Comparison of ENCODE assay signal across 17 cellular contexts in the genomic region with DNA sequence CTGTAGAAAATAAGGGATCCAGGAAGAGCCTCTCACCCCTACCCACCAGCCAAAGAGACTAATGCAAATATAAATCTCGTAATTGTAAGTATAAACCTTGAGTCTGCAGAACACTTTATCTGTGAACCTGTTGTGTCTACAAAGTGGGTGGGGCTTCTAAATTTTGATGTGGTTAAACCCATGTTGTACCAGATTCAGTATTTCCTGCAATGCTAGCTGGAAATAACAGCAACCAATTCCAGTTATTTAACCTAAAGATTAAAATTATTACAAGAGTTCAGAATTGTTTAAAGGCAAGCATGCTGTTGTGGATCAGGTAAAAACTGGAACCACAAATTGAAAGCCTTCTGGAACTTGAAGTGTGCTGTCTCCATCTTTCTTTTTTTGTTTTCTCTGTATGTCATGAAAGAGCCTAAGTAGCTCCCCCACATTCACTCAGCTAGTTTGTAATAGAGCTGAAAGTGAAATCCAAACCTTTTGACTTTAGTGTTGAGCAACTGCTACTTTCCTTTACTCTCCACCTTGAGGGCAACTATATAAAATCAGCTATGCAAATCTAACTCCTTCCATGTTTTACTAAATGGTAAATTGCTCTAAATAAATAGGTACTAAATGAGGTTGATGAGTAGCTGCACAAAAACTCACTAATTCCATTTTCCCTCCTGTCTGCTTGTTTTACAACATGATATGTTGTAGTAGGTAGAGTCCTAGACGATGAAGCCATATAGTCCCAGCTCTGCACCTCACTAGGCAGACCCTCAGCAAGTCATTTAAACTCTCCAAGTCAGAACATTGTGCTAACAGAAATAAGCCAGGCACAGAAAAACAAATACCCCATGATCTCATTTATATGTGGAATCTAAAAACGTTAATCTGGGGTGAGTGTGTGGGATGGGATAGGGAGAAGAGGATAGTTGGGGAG. TPM values are rescaled to one million over a fixed set of nuclear protein-coding genes. Genes with fewer than 3 reads are reported as not detected.
A peak's percentile ranks its signal among the peaks of the same experiment; 100 is the strongest.
DNase-seq lines count a peak whose midpoint lies in the region; ATAC-seq and TF ChIP-seq lines count a peak whose summit lies in the region.
"Had no signal": no experiment of that assay in that cellular context is flagged by ENCODE, and none has a peak within 500 bp of the region (broad histone marks: within the 10 kb centered on the region; RNA-seq: fewer than 3 reads in every experiment).

No MANE protein-coding gene starts in this region.

- peak; percentile 60 for ATAC-seq in GM18517 (IDR thresholded peaks at IDR 0.05; ENCODE audit: unreplicated experiment)
- ATAC-seq in GM21723 (IDR thresholded peaks at IDR 0.05; ENCODE audit: unreplicated experiment) = no peak
- ATAC-seq: foreskin keratinocyte, psoas muscle had no signal

- H3K9ac ChIP-seq in KMS-11 = no peak overlapping the region

- peak overlapping the region; percentile 7; the same call in 1 of the 2 replicates for H3K4me2 ChIP-seq in KMS-11

- peaks cover 3% of the 10 kb centered on the region for H3K4me1 Mint-ChIP-seq in osteocyte (ENCODE audit: unreplicated experiment)

- H4K20me1 ChIP-seq in KMS-11 (ENCODE audit: insufficient read depth) = no peaks in the 10 kb centered on the region

- DNase-seq in CD1c-positive myeloid dendritic cell (ENCODE audit: extremely low spot score) (peak; percentile 8), amygdala (lab: John Stamatoyannopoulos, UW) (no peak), cerebellar cortex (ENCODE audit: low spot score) (no peak), osteocyte (ENCODE audit: extremely low spot score, unreplicated experiment) (no peak)
- peak; percentile 75 for DNase-seq in central memory CD4-positive, alpha-beta T cell
- DNase-seq: activated CD4-positive, alpha-beta T cell treated with anti-CD3 and anti-CD28 coated beads, Interleukin-2, amount 50 U/mL, for 48 hours; BE2C; foreskin keratinocyte; immature natural killer cell; midbrain; NCI-H2227 treated with DMSO at 0.1 percent for 48 hours; Peyer's patch; psoas muscle; stimulated activated CD4-positive, alpha-beta T cell treated with anti-CD3 and anti-CD28 coated beads, Interleukin-1b, Interleukin-23, amount 100 ng/mL, for 48 hours had no signal

- H3K36me3 ChIP-seq in KMS-11 (ENCODE audit: insufficient read depth) = no peaks in the 10 kb centered on the region
- H3K36me3 ChIP-seq: BE2C, Peyer's patch had no signal

- H3K36me3 Mint-ChIP-seq in osteocyte (ENCODE audit: unreplicated experiment) = no peaks in the 10 kb centered on the region
- H3K36me3 Mint-ChIP-seq: immature natural killer cell had no signal

- no peaks in the 10 kb centered on the region for H3K9me3 Mint-ChIP-seq in osteocyte (ENCODE audit: unreplicated experiment)

- H3K79me2 ChIP-seq in KMS-11 (ENCODE audit: insufficient read depth, low read depth) = no peaks in the 10 kb centered on the region

- no peaks in the 10 kb centered on the region for H3K27me3 ChIP-seq in KMS-11 (ENCODE audit: insufficient read depth, low read depth)
- H3K27me3 ChIP-seq: BE2C, Peyer's patch had no signal

- H3K4me1 ChIP-seq in KMS-11 (ENCODE audit: low read depth, poor library complexity, severe bottlenecking) = peaks cover 14% of the 10 kb centered on the region
- H3K4me1 ChIP-seq: foreskin keratinocyte, Peyer's patch, psoas muscle had no signal

- no peaks in the 10 kb centered on the region for H3K27me3 Mint-ChIP-seq in osteocyte (ENCODE audit: unreplicated experiment)

- TF ChIP-seq CTCF in KMS-11 (conservative IDR thresholded peaks at IDR 0.05; ENCODE audit: low read depth, low read length) (no peak), osteocyte (IDR thresholded peaks at IDR 0.05) (no peak)

- H2AFZ ChIP-seq in KMS-11 (ENCODE audit: low read depth) = no peak overlapping the region

- no peak overlapping the region for H3K4me3 ChIP-seq in KMS-11 (IDR thresholded peaks at IDR 0.05; ENCODE audit: insufficient read depth, low read depth, low read length)
- H3K4me3 ChIP-seq: psoas muscle had no signal

- H3K4me3 Mint-ChIP-seq in osteocyte (ENCODE audit: unreplicated experiment) = no peak overlapping the region

- no peak overlapping the region for H3K27ac Mint-ChIP-seq in osteocyte (ENCODE audit: unreplicated experiment)

- H3K27ac ChIP-seq in KMS-11 = no peak overlapping the region
- H3K27ac ChIP-seq: foreskin keratinocyte, psoas muscle had no signal

RNA-seq across cellular contexts. Expression of a gene that starts 17.9 kb away (rescaled TPM):
- not detected in 2 replicates for total RNA-seq in osteocyte
- total RNA-seq: foreskin keratinocyte had no signal

Comparison
In these comparisons a context has a peak if more than half of its experiments do, and no peak if none do; other contexts are left out.
1. DNase-seq: peak in CD1c-positive myeloid dendritic cell (single experiment) and central memory CD4-positive, alpha-beta T cell (single experiment); none in amygdala (0 of 56), cerebellar cortex (single experiment) and osteocyte (single experiment).